Comparison of ENCODE assay signal across 1 cellular context in genomic region chr22:20904008-20904979, GRCh38.
TF ChIP-seq lines count a peak whose summit lies in the region.

No MANE protein-coding gene starts in this region.

TF ChIP-seq in K562, 482 proteins besides CTCF, POLR2A, EP300 and RAD21 (continued from another document and continues in another):
- TF ChIP-seq ZBTB34 (CRISPR knock-in tag; IDR thresholded peaks at IDR 0.05) (no peak), ZNF584 (CRISPR knock-in tag; IDR thresholded peaks at IDR 0.05; ENCODE audit: low read depth) (no peak), CBFA2T3 (IDR thresholded peaks at IDR 0.05) (no peak), ZFP36 (IDR thresholded peaks at IDR 0.05; ENCODE audit: low read depth, low read length, partially characterized antibody) (no peak), NBN (IDR thresholded peaks at IDR 0.05; ENCODE audit: low read depth) (0 out of 2 replicates have a peak, but pooled peaks have one; percentile 11), E2F4 (CRISPR knock-in tag; IDR thresholded peaks at IDR 0.05; ENCODE audit: low read depth) (0 out of 2 replicates have a peak, but pooled peaks have one; percentile 0), ZNF639 (CRISPR knock-in tag; conservative IDR thresholded peaks at IDR 0.05 in 1 of 2, IDR thresholded peaks at IDR 0.05 in 1 of 2) (peak in 1 of 2 experiments; percentile 80; a peak in 2 of 4 replicates), SMAD1 (IDR thresholded peaks at IDR 0.05; ENCODE audit: low read depth, low read length, partially characterized antibody) (peak; percentile 86), ZNF282 (CRISPR knock-in tag; IDR thresholded peaks at IDR 0.05) (no peak), UBTF (IDR thresholded peaks at IDR 0.05; ENCODE audit: borderline replicate concordance in 1 of 2, low read depth in 2 of 2, low read length in 2 of 2) (no peak), ZNF57 (CRISPR knock-in tag; IDR thresholded peaks at IDR 0.05) (no peak), CEBPZ (IDR thresholded peaks at IDR 0.05; ENCODE audit: borderline replicate concordance, low read depth, low read length) (no peak), IRF9 (tag; IDR thresholded peaks at IDR 0.05) (peak; percentile 88), TRIM28 (IDR thresholded peaks at IDR 0.05) (no peak), PHTF2 (CRISPR knock-in tag; IDR thresholded peaks at IDR 0.05) (no peak), NR4A1 (CRISPR knock-in tag; IDR thresholded peaks at IDR 0.05) (no peak), NR4A1 (tag; IDR thresholded peaks at IDR 0.05) (no peak), ZNF518B (CRISPR knock-in tag; IDR thresholded peaks at IDR 0.05) (no peak), RHOXF2B (CRISPR knock-in tag; conservative IDR thresholded peaks at IDR 0.05) (no peak), THRAP3 (IDR thresholded peaks at IDR 0.05; ENCODE audit: borderline replicate concordance) (no peak), CC2D1A (IDR thresholded peaks at IDR 0.05) (no peak), ILK (tag; IDR thresholded peaks at IDR 0.05; ENCODE audit: borderline replicate concordance, low read depth) (no peak), TEAD4 (IDR thresholded peaks at IDR 0.05; ENCODE audit: low read length) (no peak), TEAD4 (CRISPR knock-in tag; IDR thresholded peaks at IDR 0.05; ENCODE audit: borderline replicate concordance) (peak; percentile 46; the same call in 1 of the 2 replicates), NCOA2 (IDR thresholded peaks at IDR 0.05; ENCODE audit: partially characterized antibody in 2 of 2) (no peak), ZMIZ1 (IDR thresholded peaks at IDR 0.05; ENCODE audit: low read depth in 2 of 2, low read length in 2 of 2) (no peak), ZNF551 (CRISPR knock-in tag; IDR thresholded peaks at IDR 0.05) (no peak), HDAC1 (IDR thresholded peaks at IDR 0.05) (no peak), GTF3C2 (IDR thresholded peaks at IDR 0.05; ENCODE audit: borderline replicate concordance, extremely low read depth, insufficient read length) (no peak), CAMTA2 (CRISPR knock-in tag; conservative IDR thresholded peaks at IDR 0.05) (no peak), ZNF586 (CRISPR knock-in tag; conservative IDR thresholded peaks at IDR 0.05) (no peak), ARID3B (CRISPR knock-in tag; IDR thresholded peaks at IDR 0.05; ENCODE audit: borderline replicate concordance) (no peak)
